Comparison of ENCODE assay signal across 9 cellular contexts in the genomic region with DNA sequence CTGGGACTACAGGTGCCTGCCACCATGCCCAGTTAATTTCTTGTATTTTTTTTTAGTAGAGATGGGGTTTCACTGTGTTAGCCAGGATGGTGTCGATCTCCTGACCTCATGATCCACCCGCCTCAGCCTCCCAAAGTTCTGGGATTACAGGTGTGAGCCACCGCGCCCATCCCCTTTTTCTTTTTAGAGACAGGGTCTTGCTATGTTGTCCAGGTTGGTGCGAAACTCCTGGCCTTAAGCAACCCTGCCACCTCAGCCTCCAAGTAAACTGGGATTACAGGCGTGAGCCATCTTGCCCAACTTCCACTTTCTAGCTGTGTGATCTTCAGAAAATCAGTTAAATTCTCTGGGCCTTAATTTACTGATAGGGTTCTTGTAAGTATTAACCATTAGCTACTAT. TPM values are rescaled to one million over a fixed set of nuclear protein-coding genes. Genes with fewer than 3 reads are reported as not detected.
DNase-seq lines count a peak whose midpoint lies in the region; ATAC-seq and TF ChIP-seq lines count a peak whose summit lies in the region.
"Not testable (repeated sequence)": the region's sequence is repeated elsewhere in the genome, so short reads cannot be mapped to it uniquely, and the experiment has no call there.
"Had no signal": no experiment of that assay in that cellular context is flagged by ENCODE, and none has a peak within 500 bp of the region (broad histone marks: within the 10 kb centered on the region; RNA-seq: fewer than 3 reads in every experiment).

No MANE protein-coding gene starts in this region.

- H3K4me3 Mint-ChIP-seq in CD4-positive, alpha-beta T cell = peak overlapping the region; percentile 97
- H3K4me3 Mint-ChIP-seq in activated CD4-positive, alpha-beta T cell treated with anti-CD3 and anti-CD28 coated beads, Interleukin-2, amount 10 ng/mL, durations not matched to agents 7 days and 5 days = peak overlapping the region; percentile 89

- POLR2A ChIA-PET in CD4-positive, alpha-beta T cell (lab: Charles Lee) = interaction anchor here (4.4 to 5.7 kb wide), 2 partner anchors 46 to 75 kb away, joined by 78 to 88 read pairs; partner anchors contain the start of genes ACOT6 and RIOX1
- POLR2A ChIA-PET in PC-3 (lab: Charles Lee; ENCODE audit: unreplicated experiment) = interaction anchor here (0.6 kb wide), 1 partner anchor 72 kb away, joined by 5 read pairs; no protein-coding TSS in a partner anchor
- POLR2A ChIA-PET in activated CD4-positive, alpha-beta T cell treated with anti-CD3 and anti-CD28 coated beads, Interleukin-2, amount 10 ng/mL, durations not matched to agents 7 days and 5 days (lab: Charles Lee) = not testable (repeated sequence)

- not testable (repeated sequence) for H3K36me3 ChIP-seq in PC-3 (ENCODE audit: low read depth, low read length); adipocyte (ENCODE audit: control insufficient read depth, insufficient read depth, low read length, severe bottlenecking); gastroesophageal sphincter; parathyroid adenoma (ENCODE audit: control insufficient read depth, insufficient read depth, low read length); subcutaneous abdominal adipose tissue (ENCODE audit: control insufficient read depth in 5 of 5, insufficient read depth in 5 of 5, low read length in 5 of 5)

- not testable (repeated sequence) for H3F3A ChIP-seq in PC-3 (ENCODE audit: low read length, unreplicated experiment)

- H3K27me3 ChIP-seq in CD4-positive, alpha-beta T cell (ENCODE audit: control insufficient read depth, insufficient read depth, low read length); PC-3 (ENCODE audit: low read length); adipocyte (replicated peaks; ENCODE audit: control insufficient read depth, insufficient read depth, low read length); gastroesophageal sphincter; parathyroid adenoma (ENCODE audit: control insufficient read depth, insufficient read depth, low read length); subcutaneous abdominal adipose tissue (ENCODE audit: control insufficient read depth in 5 of 5, insufficient read depth in 4 of 5, low read length in 5 of 5): not testable (repeated sequence)

- peaks cover 49% of the 10 kb centered on the region for H3K36me3 Mint-ChIP-seq in CD4-positive, alpha-beta T cell (ENCODE audit: low read depth)
- H3K36me3 Mint-ChIP-seq in activated CD4-positive, alpha-beta T cell treated with anti-CD3 and anti-CD28 coated beads, Interleukin-2, amount 10 ng/mL, durations not matched to agents 7 days and 5 days (ENCODE audit: low read depth) = peaks cover 36% of the 10 kb centered on the region

- CTCF ChIA-PET in CD4-positive, alpha-beta T cell (lab: Charles Lee) = interaction anchor here (4.7 kb wide), 1 partner anchor 59 kb away, joined by 37 read pairs; no protein-coding TSS in a partner anchor
- CTCF ChIA-PET in PC-3 (lab: Charles Lee) = not testable (repeated sequence)
- CTCF ChIA-PET in activated CD4-positive, alpha-beta T cell treated with anti-CD3 and anti-CD28 coated beads, Interleukin-2, amount 10 ng/mL, durations not matched to agents 7 days and 5 days (lab: Charles Lee) = interaction anchor here (0.7 to 2.5 kb wide), 4 partner anchors 25 to 338 kb away, joined by 3 to 7 read pairs (median 4); partner anchors contain the start of gene ACOT4

- peaks cover 29% of the 10 kb centered on the region for H3K79me2 ChIP-seq in PC-3 (ENCODE audit: low read length)
- peaks cover 11% of the 10 kb centered on the region for H3K79me2 ChIP-seq in parathyroid adenoma

- not testable (repeated sequence) for DNase-seq in CD4-positive, alpha-beta T cell; PC-3; activated CD4-positive, alpha-beta T cell treated with anti-CD3 and anti-CD28 coated beads, Interleukin-2, amount 10 ng/mL, durations not matched to agents 7 days and 5 days; adipocyte (ENCODE audit: low read depth)
- peak; percentile 22 for DNase-seq in activated effector memory CD4-positive, alpha-beta T cell treated with anti-CD3 and anti-CD28 coated beads, Interleukin-2, amount 50 U/mL, for 16 hours

- H3K9me3 ChIP-seq in CD4-positive, alpha-beta T cell (ENCODE audit: control insufficient read depth, low read length); PC-3 (ENCODE audit: low read length); adipocyte (ENCODE audit: control insufficient read depth, low read length); gastroesophageal sphincter; parathyroid adenoma (ENCODE audit: control insufficient read depth, low read length); subcutaneous abdominal adipose tissue (ENCODE audit: control insufficient read depth in 5 of 5, low read length in 5 of 5): not testable (repeated sequence)

- intact Hi-C loops in CD4-positive, alpha-beta T cell (cut with DNase I, micrococcal nuclease) = not testable (repeated sequence)
- intact Hi-C loops in PC-3 (cut with micrococcal nuclease) = loop anchor here (5.0 to 10.0 kb wide), 2 partner anchors 342 to 640 kb away; partner anchors contain the start of gene DCAF4

- peaks cover 31% of the 10 kb centered on the region for H3K4me1 ChIP-seq in PC-3 (ENCODE audit: insufficient read depth, low read length)
- peaks cover 21% of the 10 kb centered on the region for H3K4me1 ChIP-seq in adipocyte (ENCODE audit: control insufficient read depth, insufficient read depth, low read length)
- peaks cover 0 to 14% (median 11%) of the 10 kb centered on the region in 3 donors for H3K4me1 ChIP-seq in gastroesophageal sphincter
- peaks cover 13% of the 10 kb centered on the region for H3K4me1 ChIP-seq in parathyroid adenoma
- peaks cover 2 to 47% (median 35%) of the 10 kb centered on the region in 5 donors for H3K4me1 ChIP-seq in subcutaneous abdominal adipose tissue (ENCODE audit: control insufficient read depth in 5 of 5, insufficient read depth in 5 of 5, low read length in 5 of 5)

- H3K9me2 ChIP-seq in PC-3 (replicated peaks; ENCODE audit: low read length) = not testable (repeated sequence)

- not testable (repeated sequence) for H3K9ac ChIP-seq in PC-3 (ENCODE audit: low read length); adipocyte (ENCODE audit: low read length); parathyroid adenoma; subcutaneous abdominal adipose tissue (ENCODE audit: low read length in 5 of 5)

- not testable (repeated sequence) for H3K27ac ChIP-seq in CD4-positive, alpha-beta T cell (ENCODE audit: low read depth, low read length); PC-3 (ENCODE audit: low read length); parathyroid adenoma
- H3K27ac ChIP-seq in gastroesophageal sphincter (peak overlapping the region; percentile 86 to 96 (median 94)), subcutaneous abdominal adipose tissue (ENCODE audit: low read depth, low read length) (peak overlapping the region; percentile 95)

- 96 to 98% methylated on average over 4 to 6 of the region's 6 CpGs for WGBS in gastroesophageal sphincter (ENCODE audit: low coverage in 1 of 2), 2 donors

- not testable (repeated sequence) for TF ChIP-seq CTCF in CD4-positive, alpha-beta T cell (IDR thresholded peaks at IDR 0.05); PC-3 (conservative IDR thresholded peaks at IDR 0.05; ENCODE audit: low read depth, low read length); gastroesophageal sphincter (IDR thresholded peaks at IDR 0.05); parathyroid adenoma (IDR thresholded peaks at IDR 0.05)

- H3K4me2 ChIP-seq in PC-3 (ENCODE audit: low read length) (peak overlapping the region; percentile 80; the same call in 1 of the 2 replicates), parathyroid adenoma (ENCODE audit: low read length) (peak overlapping the region; percentile 39)

- peaks cover 50% of the 10 kb centered on the region for H3K4me1 Mint-ChIP-seq in CD4-positive, alpha-beta T cell (ENCODE audit: low read depth)
- H3K4me1 Mint-ChIP-seq in activated CD4-positive, alpha-beta T cell treated with anti-CD3 and anti-CD28 coated beads, Interleukin-2, amount 10 ng/mL, durations not matched to agents 7 days and 5 days = peaks cover 41% of the 10 kb centered on the region

- ATAC-seq in CD4-positive, alpha-beta T cell (ENCODE audit: poor library complexity); PC-3; gastroesophageal sphincter: not testable (repeated sequence)

- not testable (repeated sequence) for H3K27me3 Mint-ChIP-seq in CD4-positive, alpha-beta T cell; activated CD4-positive, alpha-beta T cell treated with anti-CD3 and anti-CD28 coated beads, Interleukin-2, amount 10 ng/mL, durations not matched to agents 7 days and 5 days

- not testable (repeated sequence) for H2AFZ ChIP-seq in PC-3 (ENCODE audit: low read length); parathyroid adenoma

- H3K4me3 ChIP-seq in PC-3 (ENCODE audit: low read length) (0 out of 2 replicates have a peak overlapping the region, but pooled peaks have one; percentile 67), adipocyte (ENCODE audit: low read length) (peak overlapping the region; percentile 91), subcutaneous abdominal adipose tissue (ENCODE audit: low read depth in 1 of 5, low read length in 5 of 5) (peak overlapping the region in 2 of 5 donors; percentile 50 to 84)
- H3K4me3 ChIP-seq in gastroesophageal sphincter; parathyroid adenoma (ENCODE audit: low read depth, low read length): not testable (repeated sequence)

- not testable (repeated sequence) for TF ChIP-seq POLR2A in gastroesophageal sphincter (IDR thresholded peaks at IDR 0.05)

- H3K27ac Mint-ChIP-seq in CD4-positive, alpha-beta T cell = peak overlapping the region; percentile 98
- H3K27ac Mint-ChIP-seq in activated CD4-positive, alpha-beta T cell treated with anti-CD3 and anti-CD28 coated beads, Interleukin-2, amount 10 ng/mL, durations not matched to agents 7 days and 5 days = peak overlapping the region; percentile 50

- not testable (repeated sequence) for H3K9me3 Mint-ChIP-seq in CD4-positive, alpha-beta T cell; activated CD4-positive, alpha-beta T cell treated with anti-CD3 and anti-CD28 coated beads, Interleukin-2, amount 10 ng/mL, durations not matched to agents 7 days and 5 days

- BruUV-seq in PC-3 (replicated peaks; lab: Mats Ljungman, UMichigan) = not testable (repeated sequence)

- TF ChIP-seq EP300 in gastroesophageal sphincter (IDR thresholded peaks at IDR 0.05) = not testable (repeated sequence)

- not testable (repeated sequence) for H4K20me1 ChIP-seq in PC-3 (ENCODE audit: low read length)

RNA-seq across cellular contexts. Expression of gene ACOT2, which starts 2.1 kb away (rescaled TPM):
- 10 to 100 TPM; 16.1 to 17.6 TPM for total RNA-seq in CD4-positive, alpha-beta T cell
- total RNA-seq in PC-3 (2014; rRNA removed) (39.0 and 46.0 TPM in 2 replicates), gastroesophageal sphincter (100 to 1,000 TPM in 3 of 4 donors, 10 to 100 TPM in 1; 37.6 to 156 (median 107) TPM)
- 10 to 100 TPM; 11.0 to 13.2 TPM for total RNA-seq in activated CD4-positive, alpha-beta T cell treated with anti-CD3 and anti-CD28 coated beads, Interleukin-2, amount 10 ng/mL, durations not matched to agents 7 days and 5 days

RNA-seq across cellular contexts. Expression of gene HEATR4, which starts 8.2 kb away (rescaled TPM):
- total RNA-seq in CD4-positive, alpha-beta T cell = not detected
- total RNA-seq in PC-3 (2014; rRNA removed) = 0.15 and 2.2 TPM in 2 replicates
- total RNA-seq in activated CD4-positive, alpha-beta T cell treated with anti-CD3 and anti-CD28 coated beads, Interleukin-2, amount 10 ng/mL, durations not matched to agents 7 days and 5 days = not detected
- under 1 TPM; 0.31 to 0.54 (median 0.35) TPM for total RNA-seq in gastroesophageal sphincter

RNA-seq across cellular contexts. Expression of gene ACOT4, which starts 24.7 kb away (rescaled TPM):
- total RNA-seq in CD4-positive, alpha-beta T cell = 1 to 10 TPM; 1.0 to 1.2 TPM
- total RNA-seq in PC-3 (2014; rRNA removed) = 3.9 and 5.1 TPM in 2 replicates
- 1 to 10 TPM; 1.4 to 1.6 TPM for total RNA-seq in activated CD4-positive, alpha-beta T cell treated with anti-CD3 and anti-CD28 coated beads, Interleukin-2, amount 10 ng/mL, durations not matched to agents 7 days and 5 days
- total RNA-seq in gastroesophageal sphincter = under 1 TPM in 2 of 4 donors, not detected in 2; 0.31 to 0.50 TPM

RNA-seq across cellular contexts. Expression of gene ACOT1, which starts 30.0 kb away (rescaled TPM):
- 1 to 10 TPM; 2.9 to 3.7 TPM for total RNA-seq in CD4-positive, alpha-beta T cell
- total RNA-seq in PC-3 (2014; rRNA removed) (1.1 and 1.4 TPM in 2 replicates), gastroesophageal sphincter (10 to 100 TPM in 3 of 4 donors, 1 to 10 TPM in 1; 9.8 to 17.9 (median 16.5) TPM)
- total RNA-seq in activated CD4-positive, alpha-beta T cell treated with anti-CD3 and anti-CD28 coated beads, Interleukin-2, amount 10 ng/mL, durations not matched to agents 7 days and 5 days = 1 to 10 TPM; 2.4 to 4.3 TPM

RNA-seq across cellular contexts. Expression of gene ACOT6, which starts 45.4 kb away (rescaled TPM):
- total RNA-seq in CD4-positive, alpha-beta T cell = not detected
- total RNA-seq in PC-3 (2014; rRNA removed) (not detected in 2 replicates), gastroesophageal sphincter (not detected)
- total RNA-seq in activated CD4-positive, alpha-beta T cell treated with anti-CD3 and anti-CD28 coated beads, Interleukin-2, amount 10 ng/mL, durations not matched to agents 7 days and 5 days = not detected
- total RNA-seq: H1 had no signal
